8 cellular contexts compared by ENCODE assay signal in genomic region chr1:181159451-181160151, GRCh38.
DNase-seq lines count a peak whose midpoint lies in the region; ATAC-seq and TF ChIP-seq lines count a peak whose summit lies in the region.

No MANE protein-coding gene starts in this region.

- H3K4me3 ChIP-seq in CD8-positive, alpha-beta T cell (ENCODE audit: low read depth, low read length) = no peak overlapping the region
- no peak overlapping the region for H3K4me3 ChIP-seq in lower lobe of right lung

- H3K36me3 Mint-ChIP-seq in CD8-positive, alpha-beta T cell = no peaks in the 10 kb centered on the region
- no peaks in the 10 kb centered on the region for H3K36me3 Mint-ChIP-seq in activated T-helper 17 cell treated with anti-CD3 and anti-CD28 coated beads, Interleukin-2, amount 50 U/mL, for 72 hours (ENCODE audit: low read depth)

- no peaks in the 10 kb centered on the region for H3K27me3 ChIP-seq in CD8-positive, alpha-beta T cell (ENCODE audit: insufficient read depth, low read length)
- no peaks in the 10 kb centered on the region for H3K27me3 ChIP-seq in lower lobe of right lung (ENCODE audit: low read depth)

- H3K9me3 ChIP-seq in CD8-positive, alpha-beta T cell (ENCODE audit: low read length) = peaks cover 6% of the 10 kb centered on the region
- H3K9me3 ChIP-seq in lower lobe of right lung = peaks cover 3% of the 10 kb centered on the region

- H3K4me1 ChIP-seq in CD8-positive, alpha-beta T cell (ENCODE audit: insufficient read depth, low read length) = peaks cover 35% of the 10 kb centered on the region
- H3K4me1 ChIP-seq in lower lobe of right lung = peaks cover 19% of the 10 kb centered on the region

- POLR2A ChIA-PET in CD8-positive, alpha-beta T cell (lab: Charles Lee) = interaction anchor here (0.8 to 3.6 kb wide), 6 partner anchors 11 to 657 kb away, joined by 3 to 23 read pairs (median 4); partner anchors contain the start of genes ACBD6 and IER5

- peak; percentile 24 to 77 (median 44) for DNase-seq in CD8-positive, alpha-beta T cell
- DNase-seq in OCI-M1 (lab: John Stamatoyannopoulos, UW) (peak; percentile 47), lower lobe of right lung (no peak), hippocampal formation (lab: John Stamatoyannopoulos, UW) (no peak), OCI-M2 (lab: John Stamatoyannopoulos, UW; ENCODE audit: unreplicated experiment) (no peak)

- H3K27ac Mint-ChIP-seq in CD8-positive, alpha-beta T cell = peak overlapping the region; percentile 85
- H3K27ac Mint-ChIP-seq in activated T-helper 17 cell treated with anti-CD3 and anti-CD28 coated beads, Interleukin-2, amount 50 U/mL, for 72 hours = peak overlapping the region; percentile 81

- H3K9me3 Mint-ChIP-seq in CD8-positive, alpha-beta T cell = peaks cover 22% of the 10 kb centered on the region
- peaks cover 13% of the 10 kb centered on the region for H3K9me3 Mint-ChIP-seq in activated T-helper 17 cell treated with anti-CD3 and anti-CD28 coated beads, Interleukin-2, amount 50 U/mL, for 72 hours

- CTCF ChIA-PET in CD8-positive, alpha-beta T cell (lab: Charles Lee) = interaction anchor here (0.8 to 21.7 kb wide), 4 partner anchors 13 to 93 kb away, joined by 3 to 333 read pairs (median 4); no protein-coding TSS in a partner anchor

- no peaks in the 10 kb centered on the region for H3K36me3 ChIP-seq in CD8-positive, alpha-beta T cell (ENCODE audit: insufficient read depth, low read length)
- no peaks in the 10 kb centered on the region for H3K36me3 ChIP-seq in lower lobe of right lung

- peak overlapping the region; percentile 13 for H3K4me3 Mint-ChIP-seq in CD8-positive, alpha-beta T cell
- peak overlapping the region; percentile 41 for H3K4me3 Mint-ChIP-seq in activated T-helper 17 cell treated with anti-CD3 and anti-CD28 coated beads, Interleukin-2, amount 50 U/mL, for 72 hours

- H3K27ac ChIP-seq in CD8-positive, alpha-beta T cell (ENCODE audit: low read depth, low read length) = no peak overlapping the region
- H3K27ac ChIP-seq in lower lobe of right lung = no peak overlapping the region

- no peaks in the 10 kb centered on the region for H3K27me3 Mint-ChIP-seq in CD8-positive, alpha-beta T cell (ENCODE audit: low read depth)
- H3K27me3 Mint-ChIP-seq in activated T-helper 17 cell treated with anti-CD3 and anti-CD28 coated beads, Interleukin-2, amount 50 U/mL, for 72 hours = no peaks in the 10 kb centered on the region

- no peak for TF ChIP-seq CTCF in CD8-positive, alpha-beta T cell (IDR thresholded peaks at IDR 0.05)
- TF ChIP-seq CTCF in lower lobe of right lung (IDR thresholded peaks at IDR 0.05) = no peak

- peaks cover 39% of the 10 kb centered on the region for H3K4me1 Mint-ChIP-seq in CD8-positive, alpha-beta T cell (ENCODE audit: low read depth)
- peaks cover 11% of the 10 kb centered on the region for H3K4me1 Mint-ChIP-seq in activated T-helper 17 cell treated with anti-CD3 and anti-CD28 coated beads, Interleukin-2, amount 50 U/mL, for 72 hours

- intact Hi-C loops in CD8-positive, alpha-beta T cell (cut with DNase I, micrococcal nuclease) = loop anchor here in 1 of 2 experiments (1.0 kb wide), 1 partner anchor 10 kb away; no protein-coding TSS in a partner anchor
- intact Hi-C loops in lower lobe of right lung (cut with DNase I) = no loop called here

- ATAC-seq in CD8-positive, alpha-beta T cell = peak; percentile 77
- peak; percentile 88 for ATAC-seq in activated T-helper 17 cell treated with anti-CD3 and anti-CD28 coated beads, Interleukin-2, amount 50 U/mL, for 72 hours (replicated peaks)
- ATAC-seq in lower lobe of right lung (peak; percentile 82 to 83), HG03520 (IDR thresholded peaks at IDR 0.05; ENCODE audit: unreplicated experiment) (no peak), GM18511 (IDR thresholded peaks at IDR 0.05; ENCODE audit: unreplicated experiment) (no peak)

Comparison
In these comparisons a context has a peak if more than half of its experiments do, and no peak if none do; other contexts are left out.
1. ATAC-seq: peak in CD8-positive, alpha-beta T cell (single experiment), activated T-helper 17 cell treated with anti-CD3 and anti-CD28 coated beads, Interleukin-2, amount 50 U/mL, for 72 hours (single experiment) and lower lobe of right lung (2 of 2); none in HG03520 (single experiment) and GM18511 (single experiment).
2. DNase-seq: peak in CD8-positive, alpha-beta T cell (7 of 7) and OCI-M1 (single experiment); none in lower lobe of right lung (single experiment), hippocampal formation (0 of 2) and OCI-M2 (single experiment).